In the genomic region with DNA sequence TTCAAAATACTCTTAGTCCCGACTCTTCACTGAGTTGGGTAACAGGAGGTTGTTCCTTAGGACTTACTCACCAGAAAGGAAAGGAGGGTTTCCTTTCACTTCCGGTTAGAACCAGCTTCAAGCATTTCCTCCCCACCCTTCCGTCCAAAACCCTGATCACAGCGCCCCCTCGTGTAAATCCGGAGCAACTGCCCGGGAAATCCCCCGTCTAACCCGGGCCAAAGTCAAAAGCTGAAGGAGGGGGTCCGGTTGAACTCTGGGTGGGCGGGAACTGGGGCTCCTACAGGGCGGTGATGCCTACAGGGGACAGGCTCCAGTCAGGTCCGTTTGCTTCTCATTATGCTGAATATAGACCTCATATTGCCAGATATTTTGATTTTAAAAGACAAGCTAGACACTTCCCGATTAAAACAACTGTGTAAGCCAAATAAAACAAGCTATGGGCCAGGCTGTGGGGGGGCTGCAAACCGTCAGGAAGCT, we compare ENCODE assay signal across 1 cellular context.
TF ChIP-seq lines count a peak whose summit lies in the region.

No MANE protein-coding gene starts in this region.

TF ChIP-seq in HepG2, 621 proteins besides CTCF, POLR2A, EP300 and RAD21 (continued from another document and continues in another):
- TF ChIP-seq, protein P1, sequence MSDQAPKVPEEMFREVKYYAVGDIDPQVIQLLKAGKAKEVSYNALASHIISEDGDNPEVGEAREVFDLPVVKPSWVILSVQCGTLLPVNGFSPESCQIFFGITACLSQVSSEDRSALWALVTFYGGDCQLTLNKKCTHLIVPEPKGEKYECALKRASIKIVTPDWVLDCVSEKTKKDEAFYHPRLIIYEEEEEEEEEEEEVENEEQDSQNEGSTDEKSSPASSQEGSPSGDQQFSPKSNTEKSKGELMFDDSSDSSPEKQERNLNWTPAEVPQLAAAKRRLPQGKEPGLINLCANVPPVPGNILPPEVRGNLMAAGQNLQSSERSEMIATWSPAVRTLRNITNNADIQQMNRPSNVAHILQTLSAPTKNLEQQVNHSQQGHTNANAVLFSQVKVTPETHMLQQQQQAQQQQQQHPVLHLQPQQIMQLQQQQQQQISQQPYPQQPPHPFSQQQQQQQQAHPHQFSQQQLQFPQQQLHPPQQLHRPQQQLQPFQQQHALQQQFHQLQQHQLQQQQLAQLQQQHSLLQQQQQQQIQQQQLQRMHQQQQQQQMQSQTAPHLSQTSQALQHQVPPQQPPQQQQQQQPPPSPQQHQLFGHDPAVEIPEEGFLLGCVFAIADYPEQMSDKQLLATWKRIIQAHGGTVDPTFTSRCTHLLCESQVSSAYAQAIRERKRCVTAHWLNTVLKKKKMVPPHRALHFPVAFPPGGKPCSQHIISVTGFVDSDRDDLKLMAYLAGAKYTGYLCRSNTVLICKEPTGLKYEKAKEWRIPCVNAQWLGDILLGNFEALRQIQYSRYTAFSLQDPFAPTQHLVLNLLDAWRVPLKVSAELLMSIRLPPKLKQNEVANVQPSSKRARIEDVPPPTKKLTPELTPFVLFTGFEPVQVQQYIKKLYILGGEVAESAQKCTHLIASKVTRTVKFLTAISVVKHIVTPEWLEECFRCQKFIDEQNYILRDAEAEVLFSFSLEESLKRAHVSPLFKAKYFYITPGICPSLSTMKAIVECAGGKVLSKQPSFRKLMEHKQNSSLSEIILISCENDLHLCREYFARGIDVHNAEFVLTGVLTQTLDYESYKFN (CRISPR knock-in tag; conservative IDR thresholded peaks at IDR 0.05) = 0 out of 2 replicates have a peak, but pooled peaks have one; percentile 39
- TF ChIP-seq SMC3 (IDR thresholded peaks at IDR 0.05; ENCODE audit: low read length) (peak; percentile 80), THAP11 (CRISPR knock-in tag; IDR thresholded peaks at IDR 0.05) (peak; percentile 56; the same call in 1 of the 2 replicates), ZNF382 (CRISPR knock-in tag; IDR thresholded peaks at IDR 0.05; ENCODE audit: borderline replicate concordance) (no peak), HNRNPH1 (optimal IDR thresholded peaks at IDR 0.05; ENCODE audit: low read depth, low read length) (no peak), KLF6 (CRISPR knock-in tag; IDR thresholded peaks at IDR 0.05) (no peak), ZNF256 (CRISPR knock-in tag; conservative IDR thresholded peaks at IDR 0.05) (no peak), FOXA3 (CRISPR knock-in tag; IDR thresholded peaks at IDR 0.05) (peak; percentile 32; the same call in 1 of the 2 replicates), FOXK1 (CRISPR knock-in tag; IDR thresholded peaks at IDR 0.05; ENCODE audit: borderline replicate concordance, low read depth) (no peak), FOSL2 (CRISPR knock-in tag; IDR thresholded peaks at IDR 0.05) (peak; percentile 33; the same call in 1 of the 2 replicates), CEBPG (CRISPR knock-in tag; IDR thresholded peaks at IDR 0.05) (no peak), AHR (CRISPR knock-in tag; IDR thresholded peaks at IDR 0.05) (no peak), ZBTB42 (CRISPR knock-in tag; IDR thresholded peaks at IDR 0.05) (no peak), MIER2 (CRISPR knock-in tag; IDR thresholded peaks at IDR 0.05) (peak; percentile 42; the same call in 1 of the 2 replicates), ERF (CRISPR knock-in tag; IDR thresholded peaks at IDR 0.05) (peak; percentile 50), ZMYM3 (CRISPR knock-in tag; IDR thresholded peaks at IDR 0.05) (peak; percentile 13; the same call in 1 of the 2 replicates), ZNF839 (CRISPR knock-in tag; IDR thresholded peaks at IDR 0.05; ENCODE audit: borderline replicate concordance) (no peak), HNF4A (CRISPR knock-in tag; IDR thresholded peaks at IDR 0.05) (peak; percentile 41; the same call in 1 of the 2 replicates), MIER3 (CRISPR knock-in tag; IDR thresholded peaks at IDR 0.05; ENCODE audit: borderline replicate concordance) (no peak), RBAK (CRISPR knock-in tag; IDR thresholded peaks at IDR 0.05) (no peak), ZNF550 (CRISPR knock-in tag; IDR thresholded peaks at IDR 0.05; ENCODE audit: borderline replicate concordance) (no peak), ZSCAN12 (CRISPR knock-in tag; IDR thresholded peaks at IDR 0.05) (no peak), ADNP (CRISPR knock-in tag; IDR thresholded peaks at IDR 0.05) (no peak), ZNF569 (CRISPR knock-in tag; IDR thresholded peaks at IDR 0.05; ENCODE audit: borderline replicate concordance) (no peak), ZNF121 (CRISPR knock-in tag; IDR thresholded peaks at IDR 0.05) (no peak), NCOA2 (CRISPR knock-in tag; IDR thresholded peaks at IDR 0.05) (no peak), SSRP1 (CRISPR knock-in tag; IDR thresholded peaks at IDR 0.05) (no peak), POLR2G (IDR thresholded peaks at IDR 0.05; ENCODE audit: low read depth, low read length) (no peak), PHF21A (CRISPR knock-in tag; IDR thresholded peaks at IDR 0.05) (no peak; the same call in 1 of the 2 replicates), ZFP37 (CRISPR knock-in tag; IDR thresholded peaks at IDR 0.05; ENCODE audit: borderline replicate concordance) (no peak), ARHGAP35 (CRISPR knock-in tag; IDR thresholded peaks at IDR 0.05; ENCODE audit: borderline replicate concordance) (no peak), ZNF766 (CRISPR knock-in tag; IDR thresholded peaks at IDR 0.05; ENCODE audit: borderline replicate concordance) (peak; percentile 73; the same call in 1 of the 2 replicates), ZFP1 (CRISPR knock-in tag; IDR thresholded peaks at IDR 0.05) (no peak), MED1 (CRISPR knock-in tag; IDR thresholded peaks at IDR 0.05) (peak; percentile 60), ATF7 (IDR thresholded peaks at IDR 0.05) (no peak), ATF7 (CRISPR knock-in tag; IDR thresholded peaks at IDR 0.05) (no peak), HOXA3 (CRISPR knock-in tag; IDR thresholded peaks at IDR 0.05) (0 out of 2 replicates have a peak, but pooled peaks have one; percentile 23), KMT2B (CRISPR knock-in tag; IDR thresholded peaks at IDR 0.05) (peak; percentile 40; the same call in 1 of the 2 replicates), ZNF317 (CRISPR knock-in tag; IDR thresholded peaks at IDR 0.05) (no peak), PHF8 (CRISPR knock-in tag; IDR thresholded peaks at IDR 0.05) (0 out of 2 replicates have a peak, but pooled peaks have one; percentile 28)
- TF ChIP-seq, protein P2, sequence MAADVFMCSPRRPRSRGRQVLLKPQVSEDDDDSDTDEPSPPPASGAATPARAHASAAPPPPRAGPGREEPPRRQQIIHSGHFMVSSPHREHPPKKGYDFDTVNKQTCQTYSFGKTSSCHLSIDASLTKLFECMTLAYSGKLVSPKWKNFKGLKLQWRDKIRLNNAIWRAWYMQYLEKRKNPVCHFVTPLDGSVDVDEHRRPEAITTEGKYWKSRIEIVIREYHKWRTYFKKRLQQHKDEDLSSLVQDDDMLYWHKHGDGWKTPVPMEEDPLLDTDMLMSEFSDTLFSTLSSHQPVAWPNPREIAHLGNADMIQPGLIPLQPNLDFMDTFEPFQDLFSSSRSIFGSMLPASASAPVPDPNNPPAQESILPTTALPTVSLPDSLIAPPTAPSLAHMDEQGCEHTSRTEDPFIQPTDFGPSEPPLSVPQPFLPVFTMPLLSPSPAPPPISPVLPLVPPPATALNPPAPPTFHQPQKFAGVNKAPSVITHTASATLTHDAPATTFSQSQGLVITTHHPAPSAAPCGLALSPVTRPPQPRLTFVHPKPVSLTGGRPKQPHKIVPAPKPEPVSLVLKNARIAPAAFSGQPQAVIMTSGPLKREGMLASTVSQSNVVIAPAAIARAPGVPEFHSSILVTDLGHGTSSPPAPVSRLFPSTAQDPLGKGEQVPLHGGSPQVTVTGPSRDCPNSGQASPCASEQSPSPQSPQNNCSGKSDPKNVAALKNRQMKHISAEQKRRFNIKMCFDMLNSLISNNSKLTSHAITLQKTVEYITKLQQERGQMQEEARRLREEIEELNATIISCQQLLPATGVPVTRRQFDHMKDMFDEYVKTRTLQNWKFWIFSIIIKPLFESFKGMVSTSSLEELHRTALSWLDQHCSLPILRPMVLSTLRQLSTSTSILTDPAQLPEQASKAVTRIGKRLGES (CRISPR knock-in tag; IDR thresholded peaks at IDR 0.05; ENCODE audit: borderline replicate concordance) = no peak
- TF ChIP-seq, protein P3, sequence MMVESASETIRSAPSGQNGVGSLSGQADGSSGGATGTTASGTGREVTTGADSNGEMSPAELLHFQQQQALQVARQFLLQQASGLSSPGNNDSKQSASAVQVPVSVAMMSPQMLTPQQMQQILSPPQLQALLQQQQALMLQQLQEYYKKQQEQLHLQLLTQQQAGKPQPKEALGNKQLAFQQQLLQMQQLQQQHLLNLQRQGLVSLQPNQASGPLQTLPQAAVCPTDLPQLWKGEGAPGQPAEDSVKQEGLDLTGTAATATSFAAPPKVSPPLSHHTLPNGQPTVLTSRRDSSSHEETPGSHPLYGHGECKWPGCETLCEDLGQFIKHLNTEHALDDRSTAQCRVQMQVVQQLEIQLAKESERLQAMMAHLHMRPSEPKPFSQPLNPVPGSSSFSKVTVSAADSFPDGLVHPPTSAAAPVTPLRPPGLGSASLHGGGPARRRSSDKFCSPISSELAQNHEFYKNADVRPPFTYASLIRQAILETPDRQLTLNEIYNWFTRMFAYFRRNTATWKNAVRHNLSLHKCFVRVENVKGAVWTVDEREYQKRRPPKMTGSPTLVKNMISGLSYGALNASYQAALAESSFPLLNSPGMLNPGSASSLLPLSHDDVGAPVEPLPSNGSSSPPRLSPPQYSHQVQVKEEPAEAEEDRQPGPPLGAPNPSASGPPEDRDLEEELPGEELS (CRISPR knock-in tag; IDR thresholded peaks at IDR 0.05) = peak; percentile 24; the same call in 1 of the 2 replicates
- TF ChIP-seq, protein P4, sequence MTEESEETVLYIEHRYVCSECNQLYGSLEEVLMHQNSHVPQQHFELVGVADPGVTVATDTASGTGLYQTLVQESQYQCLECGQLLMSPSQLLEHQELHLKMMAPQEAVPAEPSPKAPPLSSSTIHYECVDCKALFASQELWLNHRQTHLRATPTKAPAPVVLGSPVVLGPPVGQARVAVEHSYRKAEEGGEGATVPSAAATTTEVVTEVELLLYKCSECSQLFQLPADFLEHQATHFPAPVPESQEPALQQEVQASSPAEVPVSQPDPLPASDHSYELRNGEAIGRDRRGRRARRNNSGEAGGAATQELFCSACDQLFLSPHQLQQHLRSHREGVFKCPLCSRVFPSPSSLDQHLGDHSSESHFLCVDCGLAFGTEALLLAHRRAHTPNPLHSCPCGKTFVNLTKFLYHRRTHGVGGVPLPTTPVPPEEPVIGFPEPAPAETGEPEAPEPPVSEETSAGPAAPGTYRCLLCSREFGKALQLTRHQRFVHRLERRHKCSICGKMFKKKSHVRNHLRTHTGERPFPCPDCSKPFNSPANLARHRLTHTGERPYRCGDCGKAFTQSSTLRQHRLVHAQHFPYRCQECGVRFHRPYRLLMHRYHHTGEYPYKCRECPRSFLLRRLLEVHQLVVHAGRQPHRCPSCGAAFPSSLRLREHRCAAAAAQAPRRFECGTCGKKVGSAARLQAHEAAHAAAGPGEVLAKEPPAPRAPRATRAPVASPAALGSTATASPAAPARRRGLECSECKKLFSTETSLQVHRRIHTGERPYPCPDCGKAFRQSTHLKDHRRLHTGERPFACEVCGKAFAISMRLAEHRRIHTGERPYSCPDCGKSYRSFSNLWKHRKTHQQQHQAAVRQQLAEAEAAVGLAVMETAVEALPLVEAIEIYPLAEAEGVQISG (CRISPR knock-in tag; IDR thresholded peaks at IDR 0.05) = peak; percentile 71
- TF ChIP-seq, protein P5, sequence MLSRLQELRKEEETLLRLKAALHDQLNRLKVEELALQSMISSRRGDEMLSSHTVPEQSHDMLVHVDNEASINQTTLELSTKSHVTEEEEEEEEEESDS (CRISPR knock-in tag; IDR thresholded peaks at IDR 0.05; ENCODE audit: borderline replicate concordance) = no peak
- TF ChIP-seq, protein P6, sequence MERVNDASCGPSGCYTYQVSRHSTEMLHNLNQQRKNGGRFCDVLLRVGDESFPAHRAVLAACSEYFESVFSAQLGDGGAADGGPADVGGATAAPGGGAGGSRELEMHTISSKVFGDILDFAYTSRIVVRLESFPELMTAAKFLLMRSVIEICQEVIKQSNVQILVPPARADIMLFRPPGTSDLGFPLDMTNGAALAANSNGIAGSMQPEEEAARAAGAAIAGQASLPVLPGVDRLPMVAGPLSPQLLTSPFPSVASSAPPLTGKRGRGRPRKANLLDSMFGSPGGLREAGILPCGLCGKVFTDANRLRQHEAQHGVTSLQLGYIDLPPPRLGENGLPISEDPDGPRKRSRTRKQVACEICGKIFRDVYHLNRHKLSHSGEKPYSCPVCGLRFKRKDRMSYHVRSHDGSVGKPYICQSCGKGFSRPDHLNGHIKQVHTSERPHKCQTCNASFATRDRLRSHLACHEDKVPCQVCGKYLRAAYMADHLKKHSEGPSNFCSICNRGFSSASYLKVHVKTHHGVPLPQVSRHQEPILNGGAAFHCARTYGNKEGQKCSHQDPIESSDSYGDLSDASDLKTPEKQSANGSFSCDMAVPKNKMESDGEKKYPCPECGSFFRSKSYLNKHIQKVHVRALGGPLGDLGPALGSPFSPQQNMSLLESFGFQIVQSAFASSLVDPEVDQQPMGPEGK (CRISPR knock-in tag; IDR thresholded peaks at IDR 0.05) = peak; percentile 65; the same call in 1 of the 2 replicates
- TF ChIP-seq, protein P7, sequence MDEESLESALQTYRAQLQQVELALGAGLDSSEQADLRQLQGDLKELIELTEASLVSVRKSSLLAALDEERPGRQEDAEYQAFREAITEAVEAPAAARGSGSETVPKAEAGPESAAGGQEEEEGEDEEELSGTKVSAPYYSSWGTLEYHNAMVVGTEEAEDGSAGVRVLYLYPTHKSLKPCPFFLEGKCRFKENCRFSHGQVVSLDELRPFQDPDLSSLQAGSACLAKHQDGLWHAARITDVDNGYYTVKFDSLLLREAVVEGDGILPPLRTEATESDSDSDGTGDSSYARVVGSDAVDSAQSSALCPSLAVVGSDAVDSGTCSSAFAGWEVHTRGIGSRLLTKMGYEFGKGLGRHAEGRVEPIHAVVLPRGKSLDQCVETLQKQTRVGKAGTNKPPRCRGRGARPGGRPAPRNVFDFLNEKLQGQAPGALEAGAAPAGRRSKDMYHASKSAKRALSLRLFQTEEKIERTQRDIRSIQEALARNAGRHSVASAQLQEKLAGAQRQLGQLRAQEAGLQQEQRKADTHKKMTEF (CRISPR knock-in tag; IDR thresholded peaks at IDR 0.05) = peak; percentile 44; the same call in 1 of the 2 replicates
- TF ChIP-seq, protein P8, sequence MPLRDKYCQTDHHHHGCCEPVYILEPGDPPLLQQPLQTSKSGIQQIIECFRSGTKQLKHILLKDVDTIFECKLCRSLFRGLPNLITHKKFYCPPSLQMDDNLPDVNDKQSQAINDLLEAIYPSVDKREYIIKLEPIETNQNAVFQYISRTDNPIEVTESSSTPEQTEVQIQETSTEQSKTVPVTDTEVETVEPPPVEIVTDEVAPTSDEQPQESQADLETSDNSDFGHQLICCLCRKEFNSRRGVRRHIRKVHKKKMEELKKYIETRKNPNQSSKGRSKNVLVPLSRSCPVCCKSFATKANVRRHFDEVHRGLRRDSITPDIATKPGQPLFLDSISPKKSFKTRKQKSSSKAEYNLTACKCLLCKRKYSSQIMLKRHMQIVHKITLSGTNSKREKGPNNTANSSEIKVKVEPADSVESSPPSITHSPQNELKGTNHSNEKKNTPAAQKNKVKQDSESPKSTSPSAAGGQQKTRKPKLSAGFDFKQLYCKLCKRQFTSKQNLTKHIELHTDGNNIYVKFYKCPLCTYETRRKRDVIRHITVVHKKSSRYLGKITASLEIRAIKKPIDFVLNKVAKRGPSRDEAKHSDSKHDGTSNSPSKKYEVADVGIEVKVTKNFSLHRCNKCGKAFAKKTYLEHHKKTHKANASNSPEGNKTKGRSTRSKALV (CRISPR knock-in tag; IDR thresholded peaks at IDR 0.05) = 0 out of 2 replicates have a peak, but pooled peaks have one; percentile 28
